In genomic region chr7:29285451-29285807, GRCh38 we compare ENCODE assay signal across 8 cellular contexts.
A peak's percentile ranks its signal among the peaks of the same experiment; 100 is the strongest.
DNase-seq lines count a peak whose midpoint lies in the region; ATAC-seq and TF ChIP-seq lines count a peak whose summit lies in the region.

No MANE protein-coding gene starts in this region.

- TF ChIP-seq CTCF in MCF 10A (IDR thresholded peaks at IDR 0.05; ENCODE audit: unreplicated experiment) (no peak), breast epithelium (IDR thresholded peaks at IDR 0.05) (no peak), dorsolateral prefrontal cortex (IDR thresholded peaks at IDR 0.05 in 54 of 56, conservative IDR thresholded peaks at IDR 0.05 in 2 of 56; ENCODE audit: low read depth in 1 of 56, partially characterized antibody in 56 of 56) (no peak), suprapubic skin (IDR thresholded peaks at IDR 0.05) (no peak), BE2C (IDR thresholded peaks at IDR 0.05; ENCODE audit: low read depth, low read length) (no peak)

- no TSS peak for BruUV-seq in MCF 10A (replicated peaks; lab: Mats Ljungman, UMichigan)

- POLR2A ChIA-PET in MCF 10A (lab: Yijun Ruan, JAX) = interaction anchor here (0.6 to 0.9 kb wide), 3 partner anchors 20 to 100 kb away, joined by 3 to 5 read pairs (median 4); no protein-coding TSS in a partner anchor

- H3K36me3 ChIP-seq in breast epithelium (no peaks in the 10 kb centered on the region), suprapubic skin (no peaks in the 10 kb centered on the region), BE2C (no peaks in the 10 kb centered on the region)

- H3K4me3 ChIP-seq in breast epithelium (no peak overlapping the region), dorsolateral prefrontal cortex (no peak overlapping the region), suprapubic skin (no peak overlapping the region), BE2C (ENCODE audit: low read depth, low read length) (no peak overlapping the region)

- H3K9me3 Mint-ChIP-seq in MCF 10A (ENCODE audit: unreplicated experiment) = no peaks in the 10 kb centered on the region

- DNase-seq in MCF 10A (ENCODE audit: unreplicated experiment) (peak; percentile 93), breast epithelium (ENCODE audit: low spot score in 2 of 2) (no peak), RPMI7951 (ENCODE audit: low read depth) (peak; percentile 93), dorsolateral prefrontal cortex (no peak), suprapubic skin (ENCODE audit: low spot score in 2 of 2) (no peak), hypothalamus (lab: John Stamatoyannopoulos, UW) (no peak), BE2C (no peak)

- H3K4me1 ChIP-seq in breast epithelium = no peaks in the 10 kb centered on the region
- H3K4me1 ChIP-seq in suprapubic skin = peaks cover 20% of the 10 kb centered on the region
- H3K4me1 ChIP-seq in BE2C = peaks cover 2% of the 10 kb centered on the region

- H3K4me3 Mint-ChIP-seq in MCF 10A (ENCODE audit: unreplicated experiment) = peak overlapping the region; percentile 51

- H3K36me3 Mint-ChIP-seq in MCF 10A (ENCODE audit: insufficient read depth, unreplicated experiment) = peaks cover 10% of the 10 kb centered on the region

- WGBS in suprapubic skin = 59% methylated on average over 4 of the region's 4 CpGs

- no peaks in the 10 kb centered on the region for H3K9me3 ChIP-seq in breast epithelium
- no peaks in the 10 kb centered on the region for H3K9me3 ChIP-seq in suprapubic skin
- H3K9me3 ChIP-seq in BE2C = no peaks in the 10 kb centered on the region

- no peaks in the 10 kb centered on the region for H3K27me3 Mint-ChIP-seq in MCF 10A (ENCODE audit: insufficient read depth, unreplicated experiment)

- TF ChIP-seq EP300 in suprapubic skin (IDR thresholded peaks at IDR 0.05) = no peak

- CTCF ChIA-PET in MCF 10A (lab: Yijun Ruan, JAX) = interaction anchor here (0.6 kb wide), 1 partner anchor 604 kb away, joined by 3 read pairs; no protein-coding TSS in a partner anchor

- intact Hi-C loops in MCF 10A (cut with micrococcal nuclease) = loop anchor here (1.0 kb wide), 1 partner anchor 43 kb away; no protein-coding TSS in a partner anchor
- intact Hi-C loops in breast epithelium (cut with DNase I; ENCODE audit: low total_unique reads) = no loop called here
- intact Hi-C loops in dorsolateral prefrontal cortex (cut with DNase I) = no loop called here

- peak; percentile 64 for ATAC-seq in HG03175 (IDR thresholded peaks at IDR 0.05; ENCODE audit: unreplicated experiment)

- H3K27ac ChIP-seq in breast epithelium (no peak overlapping the region), dorsolateral prefrontal cortex (peak overlapping the region in 32 of 59 donors; percentile 0 to 98 (median 46)), suprapubic skin (peak overlapping the region; percentile 14)

- peak overlapping the region; percentile 91 for H3K27ac Mint-ChIP-seq in MCF 10A (ENCODE audit: low read depth, unreplicated experiment)

- TF ChIP-seq POLR2A in breast epithelium (IDR thresholded peaks at IDR 0.05) (no peak), suprapubic skin (IDR thresholded peaks at IDR 0.05) (no peak)

- H3K27me3 ChIP-seq in breast epithelium = no peaks in the 10 kb centered on the region
- no peaks in the 10 kb centered on the region for H3K27me3 ChIP-seq in dorsolateral prefrontal cortex
- no peaks in the 10 kb centered on the region for H3K27me3 ChIP-seq in suprapubic skin
- no peaks in the 10 kb centered on the region for H3K27me3 ChIP-seq in BE2C

- H3K4me1 Mint-ChIP-seq in MCF 10A (ENCODE audit: insufficient read depth, unreplicated experiment) = peaks cover 58% of the 10 kb centered on the region

Comparison
In these comparisons a context has a peak if more than half of its experiments do, and no peak if none do; other contexts are left out.
1. DNase-seq: peak in MCF 10A (single experiment) and RPMI7951 (single experiment); none in breast epithelium (0 of 2), dorsolateral prefrontal cortex (0 of 10), suprapubic skin (0 of 2), hypothalamus (0 of 51) and BE2C (single experiment).
2. H3K27ac ChIP-seq: peak in dorsolateral prefrontal cortex (32 of 59) and suprapubic skin (single experiment); none in breast epithelium (0 of 2).